Comparison of ENCODE assay signal across 12 cellular contexts in the genomic region with DNA sequence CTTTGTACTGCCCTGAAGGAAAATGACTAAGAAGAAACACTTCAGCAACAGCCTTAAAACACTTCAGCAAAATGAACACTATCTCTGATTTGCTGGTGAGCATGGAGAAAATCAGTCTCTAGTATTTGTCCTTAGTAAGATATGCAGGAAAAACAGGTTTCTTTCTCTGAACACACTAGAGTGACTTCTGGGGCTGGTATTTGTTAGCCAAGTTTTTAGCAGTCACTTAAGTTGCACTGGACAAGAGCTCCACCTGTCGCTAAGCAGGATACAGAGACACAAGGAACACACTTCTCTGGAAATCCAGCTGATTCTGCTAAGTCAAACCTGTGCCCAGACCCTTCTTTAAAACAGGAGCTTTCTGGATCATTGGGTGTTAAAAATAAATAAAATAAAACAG.
DNase-seq lines count a peak whose midpoint lies in the region; ATAC-seq and TF ChIP-seq lines count a peak whose summit lies in the region.
"Had no signal": no experiment of that assay in that cellular context is flagged by ENCODE, and none has a peak within 500 bp of the region (broad histone marks: within the 10 kb centered on the region; RNA-seq: fewer than 3 reads in every experiment).

No MANE protein-coding gene starts in this region.

- POLR2A ChIA-PET in naive thymus-derived CD4-positive, alpha-beta T cell (lab: Charles Lee): no interaction called here

- peaks cover 5% of the 10 kb centered on the region for H3K4me1 Mint-ChIP-seq in activated T-cell treated with anti-CD3 and anti-CD28 coated beads, Interleukin-2, amount 50 U/mL, for 72 hours (ENCODE audit: low read depth)
- peaks cover 9 to 18% (median 14%) of the 10 kb centered on the region in 7 donors for H3K4me1 Mint-ChIP-seq in naive thymus-derived CD4-positive, alpha-beta T cell
- H3K4me1 Mint-ChIP-seq: central memory CD8-positive, alpha-beta T cell had no signal

- TF ChIP-seq CTCF in breast epithelium (IDR thresholded peaks at IDR 0.05) (peak in 2 of 3 donors; percentile 44 to 74), thoracic aorta (IDR thresholded peaks at IDR 0.05) (peak; percentile 62)

- no peak overlapping the region for H3K27ac Mint-ChIP-seq in activated T-cell treated with anti-CD3 and anti-CD28 coated beads, Interleukin-2, amount 50 U/mL, for 72 hours
- H3K27ac Mint-ChIP-seq in naive thymus-derived CD4-positive, alpha-beta T cell: peak overlapping the region in 1 of 9 donors; percentile 72

- no peaks in the 10 kb centered on the region for H3K27me3 Mint-ChIP-seq in activated T-cell treated with anti-CD3 and anti-CD28 coated beads, Interleukin-2, amount 50 U/mL, for 72 hours (ENCODE audit: low read depth)
- no peaks in the 10 kb centered on the region for H3K27me3 Mint-ChIP-seq in naive thymus-derived CD4-positive, alpha-beta T cell
- H3K27me3 Mint-ChIP-seq: central memory CD8-positive, alpha-beta T cell had no signal

- H3K27ac ChIP-seq in breast epithelium (no peak overlapping the region), thoracic aorta (no peak overlapping the region)
- H3K27ac ChIP-seq in naive thymus-derived CD4-positive, alpha-beta T cell (ENCODE audit: low read depth, low read length): no peak overlapping the region
- H3K27ac ChIP-seq: A549 had no signal

- H3K4me3 Mint-ChIP-seq in activated T-cell treated with anti-CD3 and anti-CD28 coated beads, Interleukin-2, amount 50 U/mL, for 72 hours: no peak overlapping the region
- no peak overlapping the region for H3K4me3 Mint-ChIP-seq in naive thymus-derived CD4-positive, alpha-beta T cell
- H3K4me3 Mint-ChIP-seq: central memory CD8-positive, alpha-beta T cell had no signal

- H3K4me1 ChIP-seq in breast epithelium: no peaks in the 10 kb centered on the region
- H3K4me1 ChIP-seq in thoracic aorta (ENCODE audit: control insufficient read depth in 1 of 2, low read depth in 2 of 2): peaks cover 0 to 25% of the 10 kb centered on the region in 2 donors
- H3K4me1 ChIP-seq in naive thymus-derived CD4-positive, alpha-beta T cell (ENCODE audit: control insufficient read depth in 2 of 2, insufficient read depth in 2 of 2, low read length in 2 of 2): no peaks in the 10 kb centered on the region

- H3K9me3 ChIP-seq in breast epithelium (no peaks in the 10 kb centered on the region), thoracic aorta (no peaks in the 10 kb centered on the region)
- no peaks in the 10 kb centered on the region for H3K9me3 ChIP-seq in naive thymus-derived CD4-positive, alpha-beta T cell (ENCODE audit: control insufficient read depth in 2 of 3, low read length in 3 of 3)
- H3K9me3 ChIP-seq: A549 had no signal

- H3K36me3 Mint-ChIP-seq in activated T-cell treated with anti-CD3 and anti-CD28 coated beads, Interleukin-2, amount 50 U/mL, for 72 hours (ENCODE audit: insufficient read depth in 2 of 2): peaks cover 4 to 10% of the 10 kb centered on the region in 2 donors
- H3K36me3 Mint-ChIP-seq in naive thymus-derived CD4-positive, alpha-beta T cell: peaks cover 5 to 53% (median 11%) of the 10 kb centered on the region in 5 donors

- H3K36me3 ChIP-seq in breast epithelium: no peaks in the 10 kb centered on the region
- H3K36me3 ChIP-seq in thoracic aorta: no peaks in the 10 kb centered on the region
- H3K36me3 ChIP-seq in naive thymus-derived CD4-positive, alpha-beta T cell (ENCODE audit: control insufficient read depth in 2 of 3, insufficient read depth in 3 of 3, low read length in 3 of 3): peaks cover 5 to 68% (median 17%) of the 10 kb centered on the region in 3 experiments

- no peak for ATAC-seq in thoracic aorta (ENCODE audit: insufficient number of reproducible peaks, low FRiP score, low read depth)
- ATAC-seq in activated T-cell treated with anti-CD3 and anti-CD28 coated beads, Interleukin-2, amount 50 U/mL, for 72 hours (replicated peaks in 1 of 2): no peak
- no peak for ATAC-seq in naive thymus-derived CD4-positive, alpha-beta T cell
- ATAC-seq: A549 had no signal

- no peak overlapping the region for H3K4me3 ChIP-seq in breast epithelium
- no peak overlapping the region for H3K4me3 ChIP-seq in thoracic aorta
- no peak overlapping the region for H3K4me3 ChIP-seq in naive thymus-derived CD4-positive, alpha-beta T cell (ENCODE audit: low read length)
- H3K4me3 ChIP-seq: A549 had no signal

- TF ChIP-seq POLR2A in breast epithelium (IDR thresholded peaks at IDR 0.05): no peak

- H3K27me3 ChIP-seq in breast epithelium (no peaks in the 10 kb centered on the region), thoracic aorta (replicated peaks; ENCODE audit: insufficient read depth) (no peaks in the 10 kb centered on the region)
- H3K27me3 ChIP-seq in naive thymus-derived CD4-positive, alpha-beta T cell (ENCODE audit: control insufficient read depth in 2 of 2, insufficient read depth in 2 of 2, low read length in 2 of 2): no peaks in the 10 kb centered on the region

- CTCF ChIA-PET in naive thymus-derived CD4-positive, alpha-beta T cell (lab: Charles Lee): interaction anchor here (0.6 to 1.8 kb wide), 7 partner anchors 11 to 758 kb away, joined by 3 to 9 read pairs (median 4); no protein-coding TSS in a partner anchor

- no peaks in the 10 kb centered on the region for H3K9me3 Mint-ChIP-seq in activated T-cell treated with anti-CD3 and anti-CD28 coated beads, Interleukin-2, amount 50 U/mL, for 72 hours
- H3K9me3 Mint-ChIP-seq in naive thymus-derived CD4-positive, alpha-beta T cell: no peaks in the 10 kb centered on the region
- H3K9me3 Mint-ChIP-seq: central memory CD8-positive, alpha-beta T cell had no signal

- peak; percentile 2 for DNase-seq in NCI-H510A treated with DMSO at 0.1 percent for 48 hours (lab: John Stamatoyannopoulos, UW)
- no peak for DNase-seq in NCI-H510A (lab: John Stamatoyannopoulos, UW)
- peak in 1 of 2 donors; percentile 52 for DNase-seq in breast epithelium (ENCODE audit: low spot score in 2 of 2)
- DNase-seq in kidney tubule cell (ENCODE audit: low spot score): peak; percentile 33
- DNase-seq in thoracic aorta (ENCODE audit: low spot score): no peak
- no peak for DNase-seq in activated T-cell treated with anti-CD3 and anti-CD28 coated beads, Interleukin-2, amount 50 U/mL, for 72 hours
- DNase-seq in epidermal melanocyte (ENCODE audit: insufficient read length, low spot score): no peak
- DNase-seq in naive thymus-derived CD4-positive, alpha-beta T cell: no peak
- DNase-seq: activated CD8-positive, alpha-beta memory T cell treated with anti-CD3 and anti-CD28 coated beads for 24 hours; H7 had no signal

- intact Hi-C loops in breast epithelium (cut with DNase I; ENCODE audit: low total_unique reads): loop anchor here (5.0 kb wide), 1 partner anchor 111 kb away; no protein-coding TSS in a partner anchor
- intact Hi-C loops in naive thymus-derived CD4-positive, alpha-beta T cell (cut with micrococcal nuclease): no loop called here

Comparison
In these comparisons a context has a peak if more than half of its experiments do, and no peak if none do; other contexts are left out.
1. DNase-seq: peak in NCI-H510A treated with DMSO at 0.1 percent for 48 hours (single experiment) and kidney tubule cell (single experiment); none in NCI-H510A (single experiment), thoracic aorta (single experiment), activated T-cell treated with anti-CD3 and anti-CD28 coated beads, Interleukin-2, amount 50 U/mL, for 72 hours (0 of 2), epidermal melanocyte (single experiment) and naive thymus-derived CD4-positive, alpha-beta T cell (0 of 9).